In genomic region chr16:67174706-67175231, GRCh38 we compare ENCODE assay signal across 7 cellular contexts. TPM values are rescaled to one million over a fixed set of nuclear protein-coding genes. Genes with fewer than 3 reads are reported as not detected.
DNase-seq lines count a peak whose midpoint lies in the region; ATAC-seq, FAIRE-seq and TF ChIP-seq lines count a peak whose summit lies in the region.
"Had no signal": no experiment of that assay in that cellular context is flagged by ENCODE, and none has a peak within 500 bp of the region (broad histone marks: within the 10 kb centered on the region; RNA-seq: fewer than 3 reads in every experiment).

No MANE protein-coding gene starts in this region.

- peak overlapping the region; percentile 76 for H3K4me3 ChIP-seq in GM23248
- no peak overlapping the region for H3K4me3 ChIP-seq in K562
- H3K4me3 ChIP-seq in neural cell (ENCODE audit: low read length), result peak overlapping the region; percentile 63

- 0 out of 2 replicates have a peak, but pooled peaks cover 9% of the 10 kb centered on the region for H3K4me1 ChIP-seq in GM23248 (ENCODE audit: insufficient read depth)
- peaks cover 16 to 55% of the 10 kb centered on the region in 2 experiments; a peak in 4 of 5 replicates for H3K4me1 ChIP-seq in K562 (replicated peaks in 1 of 2; ENCODE audit: control insufficient read depth in 2 of 2, insufficient read depth in 2 of 2, low read length in 2 of 2)

- no peaks in the 10 kb centered on the region for H3K36me3 ChIP-seq in GM23248 (ENCODE audit: low read depth)
- H3K36me3 ChIP-seq in K562 (ENCODE audit: control insufficient read depth, insufficient read depth, low read length), result no peaks in the 10 kb centered on the region
- H3K36me3 ChIP-seq in neural cell (ENCODE audit: insufficient read depth, low read length), result no peaks in the 10 kb centered on the region

- H4K20me1 ChIP-seq in GM23248 (ENCODE audit: insufficient read depth), result no peaks in the 10 kb centered on the region
- H4K20me1 ChIP-seq in K562 (replicated peaks; ENCODE audit: control insufficient read depth, insufficient read depth, low read length), result no peaks in the 10 kb centered on the region
- H4K20me1 ChIP-seq in neural cell (ENCODE audit: insufficient read depth), result peaks cover 20% of the 10 kb centered on the region

- no peak for TF ChIP-seq EP300 in K562 (IDR thresholded peaks at IDR 0.05; ENCODE audit: low read length)
- TF ChIP-seq EP300 in neural cell (conservative IDR thresholded peaks at IDR 0.05; ENCODE audit: poor library complexity, severe bottlenecking), result no peak

- H3K27me3 ChIP-seq in GM23248 (replicated peaks; ENCODE audit: insufficient read depth) (no peaks in the 10 kb centered on the region), K562 (ENCODE audit: control insufficient read depth in 2 of 2, insufficient read depth in 2 of 2, low read length in 2 of 2) (no peaks in the 10 kb centered on the region), neural cell (ENCODE audit: insufficient read depth, low read depth, low read length) (peaks cover 72% of the 10 kb centered on the region)

- DNase-seq in GM23248 (no peak), K562 (ENCODE audit: extremely low read depth in 1 of 4, low spot score in 3 of 4) (no peak), NCI-H2171 treated with DMSO at 0.1 percent for 48 hours (lab: John Stamatoyannopoulos, UW) (no peak), pons (ENCODE audit: low spot score) (no peak)
- DNase-seq: NCI-H1436 treated with DMSO at 0.1 percent for 48 hours had no signal

- no peak for FAIRE-seq in K562 (lab: Jason Lieb, UNC)

- TF ChIP-seq RAD21 in K562 (CRISPR knock-in tag; conservative IDR thresholded peaks at IDR 0.05 in 1 of 2, IDR thresholded peaks at IDR 0.05 in 1 of 2), result no peak
- TF ChIP-seq RAD21 in neural cell (conservative IDR thresholded peaks at IDR 0.05), result no peak

- CTCF ChIA-PET in K562 (lab: Yijun Ruan, JAX; ENCODE audit: low intra/inter-chr PET ratio), result no interaction called here

- intact Hi-C loops in K562 (cut with micrococcal nuclease), result no loop called here

- H3K9me3 ChIP-seq in GM23248 (ENCODE audit: low read depth), result no peaks in the 10 kb centered on the region
- no peaks in the 10 kb centered on the region for H3K9me3 ChIP-seq in K562 (replicated peaks; ENCODE audit: control insufficient read depth, insufficient read depth, low read depth, low read length)
- H3K9me3 ChIP-seq in neural cell (ENCODE audit: low read length), result no peaks in the 10 kb centered on the region

- H2AFZ ChIP-seq in GM23248 (peak overlapping the region; percentile 69; the same call in 1 of the 2 replicates), K562 (ENCODE audit: low read depth, low read length) (no peak overlapping the region), neural cell (ENCODE audit: low read depth, low read length) (no peak overlapping the region)

- 76 to 86% methylated on average over 31 of the region's 31 CpGs for WGBS in GM23248 (ENCODE audit: low coverage in 1 of 2, low lambda C conversion rate in 2 of 2, missing lambda C conversion rate in 2 of 2), 2 experiments
- 94% methylated on average over 22 of the region's 31 CpGs for WGBS in K562 (ENCODE audit: insufficient coverage, low coverage, missing lambda C conversion rate)

- POLR2A ChIA-PET in K562 (lab: Yijun Ruan, JAX), result interaction anchor here (0.6 to 1.2 kb wide), 3 partner anchors 24 to 268 kb away, joined by 3 read pairs; partner anchors contain the start of genes B3GNT9 and CES4A

- H3K9me2 ChIP-seq in GM23248 (ENCODE audit: insufficient read depth), result no peaks in the 10 kb centered on the region
- H3K9me2 ChIP-seq in neural cell (ENCODE audit: insufficient read depth, low read length), result no peaks in the 10 kb centered on the region

- no peak for ATAC-seq in K562
- no peak for ATAC-seq in GM19467 (IDR thresholded peaks at IDR 0.05; ENCODE audit: unreplicated experiment)

- H3F3A ChIP-seq in GM23248 (ENCODE audit: insufficient read depth) (peaks cover 25% of the 10 kb centered on the region), neural cell (ENCODE audit: insufficient read depth, low read length, poor library complexity, severe bottlenecking) (no peaks in the 10 kb centered on the region)

- no peaks in the 10 kb centered on the region for H3K9me1 ChIP-seq in K562 (ENCODE audit: control insufficient read depth, insufficient read depth, low read length)

- H3K4me2 ChIP-seq in GM23248 (ENCODE audit: unreplicated experiment) (peak overlapping the region; percentile 92), K562 (ENCODE audit: insufficient read depth, low read length) (no peak overlapping the region), neural cell (ENCODE audit: low read length) (no peak overlapping the region)

- no peaks in the 10 kb centered on the region for H3K79me2 ChIP-seq in GM23248 (ENCODE audit: insufficient read depth)
- no peaks in the 10 kb centered on the region for H3K79me2 ChIP-seq in K562 (ENCODE audit: control insufficient read depth, insufficient read depth, low read length)
- no peaks in the 10 kb centered on the region for H3K79me2 ChIP-seq in neural cell (replicated peaks; ENCODE audit: insufficient read depth, low read length)

- TF ChIP-seq POLR2A in K562 (conservative IDR thresholded peaks at IDR 0.05), result no peak

- no TSS peak for BruUV-seq in K562 (replicated peaks; lab: Mats Ljungman, UMichigan)

- in situ Hi-C loops in GM23248 (cut with MboI), result loop anchor here (25.0 kb wide), 1 partner anchor 212 kb away; the partner anchor contains the start of gene CES3
- in situ Hi-C loops in K562 (cut with MboI), result loop anchor here (25.0 kb wide), 1 partner anchor 212 kb away; the partner anchor contains the start of gene CES3

- TF ChIP-seq CTCF in K562 (IDR thresholded peaks at IDR 0.05 in 2 of 3, conservative IDR thresholded peaks at IDR 0.05 in 1 of 3; ENCODE audit: insufficient read depth in 2 of 3, low read depth in 1 of 3, low read length in 3 of 3) (no peak), neural cell (IDR thresholded peaks at IDR 0.05; ENCODE audit: poor library complexity, severe bottlenecking) (no peak)

- peak overlapping the region; percentile 73; the same call in 1 of the 2 replicates for H3K9ac ChIP-seq in GM23248
- H3K9ac ChIP-seq in K562 (ENCODE audit: insufficient read depth in 1 of 2, low read depth in 2 of 2, low read length in 2 of 2), result 0 out of 4 replicates have a peak overlapping the region, but pooled peaks of 1 of the 2 experiments have one; percentile 13
- H3K9ac ChIP-seq in neural cell (ENCODE audit: low read length), result peak overlapping the region; percentile 38

- H3K27ac ChIP-seq in GM23248 (no peak overlapping the region), K562 (ENCODE audit: extremely low read depth, low read depth, low read length) (no peak overlapping the region), neural cell (ENCODE audit: low read length) (no peak overlapping the region)

RNA-seq across cellular contexts. Expression of gene NOL3, which starts 4.4 kb away (rescaled TPM):
- 31.0 and 51.1 TPM in 2 replicates for total RNA-seq in GM23248 (2014; rRNA removed; shearing (Covaris generic))
- polyA plus RNA-seq in GM23248 (2016; fragmentation: Nextera tagmentation; extraction: Ambion mirVana), result 20.3 TPM in 2 replicates
- total RNA-seq in K562 (2011; cell fraction: chromatin; rRNA removed; ENCODE audit: low replicate concordance), result 81.0 and 88.7 TPM in 2 replicates
- total RNA-seq in K562 (2011; cell fraction: nucleolus; rRNA removed), result 34.7 and 39.7 TPM in 2 replicates
- 64.6 and 93.4 TPM in 2 replicates for total RNA-seq in K562 (2011; cell fraction: nucleoplasm; rRNA removed)
- 5.4 and 8.3 TPM in 2 replicates for total RNA-seq in K562 (2014; rRNA removed)
- 3.4 and 4.3 TPM in 2 replicates for total RNA-seq in K562 (2014; rRNA removed; fragmentation: Illumina TruSeq; extraction: Trizol)
- total RNA-seq in K562 (2015; rRNA removed; fragmentation: Illumina TruSeq; extraction: Trizol), result 4.1 and 5.0 TPM in 2 replicates
- 7.0 and 9.3 TPM in 2 replicates for total RNA-seq in K562 (2021)
- polyA plus RNA-seq in K562 (2011; rRNA removed), result 8.4 and 13.5 TPM in 2 replicates
- polyA plus RNA-seq in K562 (2011; cell fraction: cytosol; rRNA removed), result 5.8 and 7.2 TPM in 2 replicates
- 50.0 and 53.8 TPM in 2 replicates for polyA plus RNA-seq in K562 (2011; cell fraction: nucleus; rRNA removed)
- polyA plus RNA-seq in K562 (2012), result 19.1 and 59.4 TPM in 2 replicates
- 7.6 and 8.2 TPM in 2 replicates for polyA plus RNA-seq in K562 (2014; fragmentation: Illumina TruSeq; extraction: Trizol)
- polyA plus RNA-seq in K562 (2014; fragmentation: Nextera tagmentation; extraction: Ambion mirVana), result under 1 TPM; 0.45 to 0.69 TPM
- polyA plus RNA-seq in K562 (2014; rRNA removed), result 12.2 and 14.0 TPM in 2 replicates
- polyA minus RNA-seq in K562 (2011; rRNA and poly(A)+ RNA removed), result 3.4 and 5.6 TPM in 2 replicates
- 1.9 and 2.5 TPM in 2 replicates for polyA minus RNA-seq in K562 (2011; cell fraction: cytosol; rRNA and poly(A)+ RNA removed)
- polyA minus RNA-seq in K562 (2011; cell fraction: nucleus; rRNA and poly(A)+ RNA removed), result 5.4 and 10.3 TPM in 2 replicates
- 8.4 and 17.0 TPM in 2 replicates for polyA plus RNA-seq in neural cell
- 1.2 and 1.5 TPM in 2 replicates for polyA minus RNA-seq in neural cell

RNA-seq across cellular contexts. Expression of gene MATCAP1, which starts 9.0 kb away (rescaled TPM):
- 6.4 and 19.0 TPM in 2 replicates for total RNA-seq in GM23248 (2014; rRNA removed; shearing (Covaris generic))
- polyA plus RNA-seq in GM23248 (2016; fragmentation: Nextera tagmentation; extraction: Ambion mirVana) (3.4 and 3.8 TPM in 2 replicates), K562 (2011; rRNA removed) (13.4 and 17.8 TPM in 2 replicates), K562 (2014; fragmentation: Illumina TruSeq; extraction: Trizol) (10.6 and 12.0 TPM in 2 replicates), K562 (2014; fragmentation: Nextera tagmentation; extraction: Ambion mirVana) (1 to 10 TPM; 3.4 to 3.8 TPM), K562 (2014; rRNA removed) (20.5 and 27.5 TPM in 2 replicates), neural cell (323 and 356 TPM in 2 replicates)
- 49.6 and 111 TPM in 2 replicates for total RNA-seq in K562 (2011; cell fraction: chromatin; rRNA removed; ENCODE audit: low replicate concordance)
- total RNA-seq in K562 (2011; cell fraction: nucleolus; rRNA removed), result 67.4 and 83.6 TPM in 2 replicates
- 53.7 and 59.5 TPM in 2 replicates for total RNA-seq in K562 (2011; cell fraction: nucleoplasm; rRNA removed)
- total RNA-seq in K562 (2014; rRNA removed) (10.3 and 13.2 TPM in 2 replicates), K562 (2014; rRNA removed; fragmentation: Illumina TruSeq; extraction: Trizol) (5.6 and 6.0 TPM in 2 replicates), K562 (2015; rRNA removed; fragmentation: Illumina TruSeq; extraction: Trizol) (9.2 and 9.9 TPM in 2 replicates), K562 (2021) (16.6 and 16.9 TPM in 2 replicates)
- polyA plus RNA-seq in K562 (2011; cell fraction: cytosol; rRNA removed), result 19.3 and 25.9 TPM in 2 replicates
- 127 and 197 TPM in 2 replicates for polyA plus RNA-seq in K562 (2011; cell fraction: nucleus; rRNA removed)
- 18.3 and 21.0 TPM in 2 replicates for polyA plus RNA-seq in K562 (2012)
- 5.0 and 6.0 TPM in 2 replicates for polyA minus RNA-seq in K562 (2011; rRNA and poly(A)+ RNA removed)
- polyA minus RNA-seq in K562 (2011; cell fraction: cytosol; rRNA and poly(A)+ RNA removed), result 5.5 and 9.5 TPM in 2 replicates
- 28.1 and 37.3 TPM in 2 replicates for polyA minus RNA-seq in K562 (2011; cell fraction: nucleus; rRNA and poly(A)+ RNA removed)
- 135 and 176 TPM in 2 replicates for polyA minus RNA-seq in neural cell

RNA-seq across cellular contexts. Expression of gene HSF4, which starts 10.2 kb away (rescaled TPM):
- 6.4 and 10.8 TPM in 2 replicates for total RNA-seq in GM23248 (2014; rRNA removed; shearing (Covaris generic))
- polyA plus RNA-seq in GM23248 (2016; fragmentation: Nextera tagmentation; extraction: Ambion mirVana) (1.8 and 3.0 TPM in 2 replicates), K562 (2011; rRNA removed) (7.3 and 19.2 TPM in 2 replicates), K562 (2014; fragmentation: Illumina TruSeq; extraction: Trizol) (9.2 and 12.8 TPM in 2 replicates), K562 (2014; fragmentation: Nextera tagmentation; extraction: Ambion mirVana) (under 1 TPM in 1 of 2 experiments, not detected in 1; 0.50 TPM), K562 (2014; rRNA removed) (21.4 and 35.4 TPM in 2 replicates), neural cell (12.7 and 27.9 TPM in 2 replicates)
- 143 and 358 TPM in 2 replicates for total RNA-seq in K562 (2011; cell fraction: chromatin; rRNA removed; ENCODE audit: low replicate concordance)
- total RNA-seq in K562 (2011; cell fraction: nucleolus; rRNA removed), result 185 and 204 TPM in 2 replicates
- total RNA-seq in K562 (2011; cell fraction: nucleoplasm; rRNA removed), result 149 and 156 TPM in 2 replicates
- total RNA-seq in K562 (2014; rRNA removed) (8.3 and 13.2 TPM in 2 replicates), K562 (2014; rRNA removed; fragmentation: Illumina TruSeq; extraction: Trizol) (3.4 and 5.3 TPM in 2 replicates), K562 (2015; rRNA removed; fragmentation: Illumina TruSeq; extraction: Trizol) (9.7 and 9.8 TPM in 2 replicates), K562 (2021) (22.6 and 25.2 TPM in 2 replicates)
- 8.5 and 10.2 TPM in 2 replicates for polyA plus RNA-seq in K562 (2011; cell fraction: cytosol; rRNA removed)
- polyA plus RNA-seq in K562 (2011; cell fraction: nucleus; rRNA removed), result 197 and 252 TPM in 2 replicates
- 28.8 and 44.0 TPM in 2 replicates for polyA plus RNA-seq in K562 (2012)
- polyA minus RNA-seq in K562 (2011; rRNA and poly(A)+ RNA removed), result 1.5 and 4.8 TPM in 2 replicates
- polyA minus RNA-seq in K562 (2011; cell fraction: cytosol; rRNA and poly(A)+ RNA removed), result 3.6 and 5.6 TPM in 2 replicates
- 25.0 and 38.5 TPM in 2 replicates for polyA minus RNA-seq in K562 (2011; cell fraction: nucleus; rRNA and poly(A)+ RNA removed)
- polyA minus RNA-seq in neural cell, result 3.9 and 8.5 TPM in 2 replicates

RNA-seq across cellular contexts. Expression of gene FBXL8, which starts 15.0 kb away (rescaled TPM):
- 22.5 and 24.0 TPM in 2 replicates for total RNA-seq in GM23248 (2014; rRNA removed; shearing (Covaris generic))
- polyA plus RNA-seq in GM23248 (2016; fragmentation: Nextera tagmentation; extraction: Ambion mirVana), result 9.8 and 10.3 TPM in 2 replicates
- total RNA-seq in K562 (2011; cell fraction: chromatin; rRNA removed; ENCODE audit: low replicate concordance), result 108 and 283 TPM in 2 replicates
- 168 and 184 TPM in 2 replicates for total RNA-seq in K562 (2011; cell fraction: nucleolus; rRNA removed)
- 119 and 131 TPM in 2 replicates for total RNA-seq in K562 (2011; cell fraction: nucleoplasm; rRNA removed)
- 12.5 and 14.5 TPM in 2 replicates for total RNA-seq in K562 (2014; rRNA removed)
- total RNA-seq in K562 (2014; rRNA removed; fragmentation: Illumina TruSeq; extraction: Trizol), result 4.0 and 4.7 TPM in 2 replicates
- total RNA-seq in K562 (2015; rRNA removed; fragmentation: Illumina TruSeq; extraction: Trizol), result 5.4 and 5.8 TPM in 2 replicates
- 17.6 and 22.1 TPM in 2 replicates for total RNA-seq in K562 (2021)
- 10.9 and 18.2 TPM in 2 replicates for polyA plus RNA-seq in K562 (2011; rRNA removed)
- polyA plus RNA-seq in K562 (2011; cell fraction: cytosol; rRNA removed), result 11.7 and 21.7 TPM in 2 replicates
- polyA plus RNA-seq in K562 (2011; cell fraction: nucleus; rRNA removed), result 80.6 and 125 TPM in 2 replicates
- 12.5 and 25.8 TPM in 2 replicates for polyA plus RNA-seq in K562 (2012)
- polyA plus RNA-seq in K562 (2014; fragmentation: Illumina TruSeq; extraction: Trizol), result 4.4 and 7.4 TPM in 2 replicates
- polyA plus RNA-seq in K562 (2014; fragmentation: Nextera tagmentation; extraction: Ambion mirVana), result under 1 TPM in 1 of 2 experiments, not detected in 1; 0.08 TPM
- 28.2 and 28.8 TPM in 2 replicates for polyA plus RNA-seq in K562 (2014; rRNA removed)
- 2.8 and 5.3 TPM in 2 replicates for polyA minus RNA-seq in K562 (2011; rRNA and poly(A)+ RNA removed)
- polyA minus RNA-seq in K562 (2011; cell fraction: cytosol; rRNA and poly(A)+ RNA removed), result 4.2 and 5.6 TPM in 2 replicates
- polyA minus RNA-seq in K562 (2011; cell fraction: nucleus; rRNA and poly(A)+ RNA removed), result 22.2 and 24.5 TPM in 2 replicates
- polyA plus RNA-seq in neural cell, result 1.2 and 2.8 TPM in 2 replicates
- not detected in 2 replicates for polyA minus RNA-seq in neural cell

RNA-seq across cellular contexts. Expression of gene TRADD, which starts 15.1 kb away (rescaled TPM):
- total RNA-seq in GM23248 (2014; rRNA removed; shearing (Covaris generic)), result 44.6 and 46.2 TPM in 2 replicates
- polyA plus RNA-seq in GM23248 (2016; fragmentation: Nextera tagmentation; extraction: Ambion mirVana) (25.9 and 28.1 TPM in 2 replicates), K562 (2011; rRNA removed) (8.3 and 8.8 TPM in 2 replicates), K562 (2014; fragmentation: Illumina TruSeq; extraction: Trizol) (3.0 and 5.2 TPM in 2 replicates), K562 (2014; fragmentation: Nextera tagmentation; extraction: Ambion mirVana) (1 to 10 TPM in 1 of 2 experiments, under 1 TPM in 1; 0.76 to 1.7 TPM), K562 (2014; rRNA removed) (14.6 and 17.1 TPM in 2 replicates), neural cell (0.96 TPM in 1 of 2 replicates, not detected in the other)
- 5.6 and 25.1 TPM in 2 replicates for total RNA-seq in K562 (2011; cell fraction: chromatin; rRNA removed; ENCODE audit: low replicate concordance)
- 16.8 and 18.2 TPM in 2 replicates for total RNA-seq in K562 (2011; cell fraction: nucleolus; rRNA removed)
- 10.2 and 12.4 TPM in 2 replicates for total RNA-seq in K562 (2011; cell fraction: nucleoplasm; rRNA removed)
- total RNA-seq in K562 (2014; rRNA removed) (11.9 and 18.0 TPM in 2 replicates), K562 (2014; rRNA removed; fragmentation: Illumina TruSeq; extraction: Trizol) (2.9 and 3.0 TPM in 2 replicates), K562 (2015; rRNA removed; fragmentation: Illumina TruSeq; extraction: Trizol) (5.4 and 5.6 TPM in 2 replicates), K562 (2021) (11.8 and 12.2 TPM in 2 replicates)
- 9.2 and 19.6 TPM in 2 replicates for polyA plus RNA-seq in K562 (2011; cell fraction: cytosol; rRNA removed)
- polyA plus RNA-seq in K562 (2011; cell fraction: nucleus; rRNA removed), result 21.1 and 36.4 TPM in 2 replicates
- polyA plus RNA-seq in K562 (2012), result 13.6 and 18.6 TPM in 2 replicates
- 0.69 and 1.9 TPM in 2 replicates for polyA minus RNA-seq in K562 (2011; rRNA and poly(A)+ RNA removed)
- 4.7 and 4.9 TPM in 2 replicates for polyA minus RNA-seq in K562 (2011; cell fraction: cytosol; rRNA and poly(A)+ RNA removed)
- 4.3 and 5.3 TPM in 2 replicates for polyA minus RNA-seq in K562 (2011; cell fraction: nucleus; rRNA and poly(A)+ RNA removed)
- not detected in 2 replicates for polyA minus RNA-seq in neural cell
